17 cellular contexts compared by ENCODE assay signal in genomic region chr6:51844391-51844735, GRCh38.
DNase-seq lines count a peak whose midpoint lies in the region; ATAC-seq, FAIRE-seq and TF ChIP-seq lines count a peak whose summit lies in the region.
"Had no signal": no experiment of that assay in that cellular context is flagged by ENCODE, and none has a peak within 500 bp of the region (broad histone marks: within the 10 kb centered on the region; RNA-seq: fewer than 3 reads in every experiment).

No MANE protein-coding gene starts in this region.

- H3K4me3 ChIP-seq in MG63 (no peak overlapping the region), HepG2 (replicated peaks in 1 of 3; ENCODE audit: insufficient read depth in 1 of 3, low read depth in 2 of 3, low read length in 3 of 3) (no peak overlapping the region), HAP-1 (no peak overlapping the region), Peyer's patch (no peak overlapping the region)
- H3K4me3 ChIP-seq: esophagus squamous epithelium had no signal

- no peaks in the 10 kb centered on the region for H4K20me1 ChIP-seq in HepG2 (ENCODE audit: insufficient read depth, low read length)

- no peak for TF ChIP-seq RAD21 in HepG2 (CRISPR knock-in tag; IDR thresholded peaks at IDR 0.05)

- BruUV-seq in HepG2 (replicated peaks; lab: Mats Ljungman, UMichigan), result no TSS peak

- no peak for FAIRE-seq in HepG2 (lab: Jason Lieb, UNC)

- H3K9me3 Mint-ChIP-seq in WTC11, result peaks cover 8% of the 10 kb centered on the region
- no peaks in the 10 kb centered on the region for H3K9me3 Mint-ChIP-seq in T-cell
- H3K9me3 Mint-ChIP-seq: activated naive CD4-positive, alpha-beta T cell treated with anti-CD3 and anti-CD28 coated beads, Interleukin-2, amount 10 ng/mL, durations not matched to agents 7 days and 5 days had no signal

- DNase-seq in DMS53 treated with DMSO at 0.1 percent for 48 hours (lab: John Stamatoyannopoulos, UW; ENCODE audit: unreplicated experiment) (peak; percentile 71), MG63 (peak; percentile 6), WTC11 (ENCODE audit: low spot score) (peak; percentile 42), HepG2 (ENCODE audit: low spot score) (no peak), T-cell (no peak), HAP-1 (ENCODE audit: low spot score in 2 of 2) (no peak), Peyer's patch (no peak), glomerular visceral epithelial cell (ENCODE audit: extremely low spot score) (no peak)
- DNase-seq: activated CD8-positive, alpha-beta memory T cell treated with anti-CD3 and anti-CD28 coated beads for 24 hours; activated naive CD4-positive, alpha-beta T cell treated with anti-CD3 and anti-CD28 coated beads, Interleukin-2, amount 10 ng/mL, durations not matched to agents 7 days and 5 days; caudate nucleus; CD4-positive, CD25-positive, alpha-beta regulatory T cell; esophagus squamous epithelium; NCI-H187 treated with DMSO at 0.1 percent for 48 hours; stimulated activated CD4-positive, alpha-beta T cell treated with anti-CD3 and anti-CD28 coated beads, Interleukin-4, amount 100 ng/mL, for 24 hours; stimulated activated naive CD8-positive, alpha-beta T cell treated with anti-CD3 and anti-CD28 coated beads, Interleukin-15, Interleukin-2, amounts not matched to agents 100 U/mL and 50 U/mL, for 24 hours; T-helper 9 cell had no signal

- H3K9ac ChIP-seq in HepG2 (ENCODE audit: insufficient read depth, low read depth, low read length), result no peak overlapping the region

- peaks cover 46% of the 10 kb centered on the region for H3K4me1 Mint-ChIP-seq in WTC11
- H3K4me1 Mint-ChIP-seq in T-cell, result no peaks in the 10 kb centered on the region
- H3K4me1 Mint-ChIP-seq: activated naive CD4-positive, alpha-beta T cell treated with anti-CD3 and anti-CD28 coated beads, Interleukin-2, amount 10 ng/mL, durations not matched to agents 7 days and 5 days; CD4-positive, CD25-positive, alpha-beta regulatory T cell had no signal

- H3K27me3 ChIP-seq in MG63, result no peaks in the 10 kb centered on the region
- H3K27me3 ChIP-seq in HepG2 (ENCODE audit: control insufficient read depth in 1 of 2, insufficient read depth in 2 of 2, low read length in 2 of 2), result 0 out of 5 replicates have a peak, but pooled peaks cover 0 to 1% of the 10 kb centered on the region in 2 experiments
- no peaks in the 10 kb centered on the region for H3K27me3 ChIP-seq in HAP-1 (ENCODE audit: low read depth)
- H3K27me3 ChIP-seq in Peyer's patch, result no peaks in the 10 kb centered on the region
- H3K27me3 ChIP-seq: esophagus squamous epithelium had no signal

- in situ Hi-C loops in HepG2 (cut with HindIII; ENCODE audit: extremely low pct_ligation_motif_present, low pct_unique_long_range_greater_than_20kb), result loop anchor here (5.0 kb wide), 1 partner anchor 113 kb away; no protein-coding TSS in a partner anchor
- in situ Hi-C loops in HAP-1 (cut with MboI; ENCODE audit: low sequenced_read_pairs), result no loop called here

- POLR2A ChIA-PET in WTC11 (lab: Charles Lee) (interaction anchor here (0.6 kb wide), 1 partner anchor 158 kb away, joined by 3 read pairs; no protein-coding TSS in a partner anchor), HepG2 (lab: Yijun Ruan, JAX) (no interaction called here), T-cell (lab: Charles Lee) (no interaction called here)

- TF ChIP-seq EP300 in HepG2 (IDR thresholded peaks at IDR 0.05; ENCODE audit: low read depth in 2 of 2, low read length in 2 of 2) (no peak), HepG2 (CRISPR knock-in tag; IDR thresholded peaks at IDR 0.05; ENCODE audit: borderline replicate concordance) (no peak)

- no peaks in the 10 kb centered on the region for H3K79me2 ChIP-seq in HepG2 (ENCODE audit: insufficient read depth, low read length)

- intact Hi-C loops in HepG2 (cut with micrococcal nuclease; ENCODE audit: unreplicated experiment), result loop anchor here (5.0 to 10.0 kb wide), 3 partner anchors 113 to 1027 kb away; partner anchors contain the start of gene TFAP2B

- WGBS in HepG2 (ENCODE audit: low lambda C conversion rate), result 54% methylated on average over 2 of the region's 2 CpGs

- no peaks in the 10 kb centered on the region for H3K27me3 Mint-ChIP-seq in WTC11 (ENCODE audit: low read depth)
- H3K27me3 Mint-ChIP-seq in T-cell, result no peaks in the 10 kb centered on the region

- H3K36me3 Mint-ChIP-seq in WTC11 (no peaks in the 10 kb centered on the region), T-cell (no peaks in the 10 kb centered on the region)
- H3K36me3 Mint-ChIP-seq: activated naive CD4-positive, alpha-beta T cell treated with anti-CD3 and anti-CD28 coated beads, Interleukin-2, amount 10 ng/mL, durations not matched to agents 7 days and 5 days; CD4-positive, CD25-positive, alpha-beta regulatory T cell had no signal

- H2AFZ ChIP-seq in HepG2 (ENCODE audit: low read length), result no peak overlapping the region

- H3K4me1 ChIP-seq in HepG2 (ENCODE audit: insufficient read depth, low read length) (no peaks in the 10 kb centered on the region; the same call in 1 of the 2 replicates), HAP-1 (no peaks in the 10 kb centered on the region), Peyer's patch (no peaks in the 10 kb centered on the region)
- H3K4me1 ChIP-seq: esophagus squamous epithelium had no signal

- no peaks in the 10 kb centered on the region for H3K36me3 ChIP-seq in MG63
- H3K36me3 ChIP-seq in HepG2 (replicated peaks in 1 of 2; ENCODE audit: control insufficient read depth in 1 of 2, insufficient read depth in 2 of 2, low read length in 2 of 2), result no peaks in the 10 kb centered on the region
- no peaks in the 10 kb centered on the region for H3K36me3 ChIP-seq in HAP-1 (replicated peaks)
- H3K36me3 ChIP-seq in Peyer's patch, result no peaks in the 10 kb centered on the region
- H3K36me3 ChIP-seq: esophagus squamous epithelium had no signal

- TF ChIP-seq CTCF in WTC11 (IDR thresholded peaks at IDR 0.05), result no peak
- TF ChIP-seq CTCF in HepG2 (CRISPR knock-in tag; IDR thresholded peaks at IDR 0.05), result peak; percentile 43; the same call in 1 of the 2 replicates
- TF ChIP-seq CTCF in Peyer's patch (IDR thresholded peaks at IDR 0.05), result no peak

- peak; percentile 43 for ATAC-seq in WTC11
- ATAC-seq in HepG2, result no peak
- no peak for ATAC-seq in T-cell (replicated peaks in 1 of 4)
- ATAC-seq: stimulated activated naive CD8-positive, alpha-beta T cell treated with anti-CD3 and anti-CD28 coated beads, Interleukin-15, Interleukin-2, amounts not matched to agents 100 U/mL and 50 U/mL, for 24 hours had no signal

- no peak overlapping the region for H3K4me2 ChIP-seq in HepG2 (ENCODE audit: low read depth, low read length)

- H3K27ac ChIP-seq in HepG2 (ENCODE audit: extremely low read length, insufficient read depth, low read length) (no peak overlapping the region), Peyer's patch (no peak overlapping the region)
- H3K27ac ChIP-seq: esophagus squamous epithelium had no signal

- H3K27ac Mint-ChIP-seq in WTC11 (no peak overlapping the region), T-cell (no peak overlapping the region)
- H3K27ac Mint-ChIP-seq: activated naive CD4-positive, alpha-beta T cell treated with anti-CD3 and anti-CD28 coated beads, Interleukin-2, amount 10 ng/mL, durations not matched to agents 7 days and 5 days; CD4-positive, CD25-positive, alpha-beta regulatory T cell had no signal

- CTCF ChIA-PET in WTC11 (lab: Charles Lee) (interaction anchor here (0.8 to 2.5 kb wide), 9 partner anchors 10 to 999 kb away, joined by 3 to 7 read pairs (median 4); no protein-coding TSS in a partner anchor), HepG2 (lab: Yijun Ruan, JAX; ENCODE audit: low intra/inter-chr PET ratio, low total read pairs) (no interaction called here), T-cell (lab: Charles Lee) (no interaction called here)

- no peaks in the 10 kb centered on the region for H3K9me3 ChIP-seq in MG63
- H3K9me3 ChIP-seq in HepG2 (ENCODE audit: low read length), result no peaks in the 10 kb centered on the region
- no peaks in the 10 kb centered on the region for H3K9me3 ChIP-seq in HAP-1
- H3K9me3 ChIP-seq in Peyer's patch, result no peaks in the 10 kb centered on the region
- H3K9me3 ChIP-seq: esophagus squamous epithelium had no signal

- TF ChIP-seq POLR2A in HepG2 (IDR thresholded peaks at IDR 0.05; ENCODE audit: insufficient read depth in 1 of 2, low read depth in 2 of 2, low read length in 2 of 2), result no peak
- TF ChIP-seq POLR2A in Peyer's patch (IDR thresholded peaks at IDR 0.05), result no peak

- H3K4me3 Mint-ChIP-seq in WTC11, result no peak overlapping the region
- no peak overlapping the region for H3K4me3 Mint-ChIP-seq in T-cell
- H3K4me3 Mint-ChIP-seq: activated naive CD4-positive, alpha-beta T cell treated with anti-CD3 and anti-CD28 coated beads, Interleukin-2, amount 10 ng/mL, durations not matched to agents 7 days and 5 days; CD4-positive, CD25-positive, alpha-beta regulatory T cell had no signal

TF ChIP-seq in WTC11, 78 proteins besides CTCF, POLR2A, EP300 and RAD21 (continues in another document):
- TF ChIP-seq ESRRA (CRISPR knock-in tag; IDR thresholded peaks at IDR 0.05; ENCODE audit: borderline replicate concordance) (no peak), MLX (CRISPR knock-in tag; IDR thresholded peaks at IDR 0.05) (no peak)

TF ChIP-seq in HepG2, 621 proteins besides CTCF, POLR2A, EP300 and RAD21:
- TF ChIP-seq ZFX (CRISPR knock-in tag; IDR thresholded peaks at IDR 0.05; ENCODE audit: low read depth) (no peak), STAG1 (CRISPR knock-in tag; IDR thresholded peaks at IDR 0.05) (peak; percentile 43)

Comparison
In these comparisons a context has a peak if more than half of its experiments do, and no peak if none do; other contexts are left out.
1. DNase-seq: peak in DMS53 treated with DMSO at 0.1 percent for 48 hours (single experiment), MG63 (single experiment) and WTC11 (single experiment); none in HepG2 (single experiment), T-cell (0 of 34), HAP-1 (0 of 2), Peyer's patch (0 of 3) and glomerular visceral epithelial cell (single experiment).